ENCODE assay signal across 1 cellular context in genomic region chr16:14475370-14476139, GRCh38.
TF ChIP-seq lines count a peak whose summit lies in the region.

No MANE protein-coding gene starts in this region.

TF ChIP-seq in HepG2, 621 proteins besides CTCF, POLR2A, EP300 and RAD21 (continued from another document and continues in another):
- TF ChIP-seq ZBTB40 (IDR thresholded peaks at IDR 0.05) (no peak), ZBTB40 (CRISPR knock-in tag; IDR thresholded peaks at IDR 0.05) (no peak; the same call in 1 of the 2 replicates), EHMT2 (IDR thresholded peaks at IDR 0.05; ENCODE audit: borderline replicate concordance, low read depth, low read length) (no peak), NBN (conservative IDR thresholded peaks at IDR 0.05) (no peak), ZNF720 (CRISPR knock-in tag; IDR thresholded peaks at IDR 0.05) (no peak), ZNF101 (CRISPR knock-in tag; IDR thresholded peaks at IDR 0.05; ENCODE audit: borderline replicate concordance, low read depth) (no peak), KDM5B (CRISPR knock-in tag; IDR thresholded peaks at IDR 0.05; ENCODE audit: borderline replicate concordance) (no peak), SOX6 (IDR thresholded peaks at IDR 0.05) (no peak), SOX6 (CRISPR knock-in tag; IDR thresholded peaks at IDR 0.05) (peak; percentile 36; the same call in 1 of the 2 replicates), MED1 (CRISPR knock-in tag; IDR thresholded peaks at IDR 0.05) (peak; percentile 57; the same call in 1 of the 2 replicates), SMARCC2 (IDR thresholded peaks at IDR 0.05) (no peak), ZNF629 (CRISPR knock-in tag; conservative IDR thresholded peaks at IDR 0.05) (no peak), RBAK (CRISPR knock-in tag; IDR thresholded peaks at IDR 0.05) (no peak), ZNF703 (CRISPR knock-in tag; IDR thresholded peaks at IDR 0.05; ENCODE audit: borderline replicate concordance) (no peak), FOSL2 (CRISPR knock-in tag; IDR thresholded peaks at IDR 0.05) (peak; percentile 95), ZNF891 (CRISPR knock-in tag; IDR thresholded peaks at IDR 0.05) (no peak), SNAPC4 (CRISPR knock-in tag; IDR thresholded peaks at IDR 0.05) (no peak), ZKSCAN1 (IDR thresholded peaks at IDR 0.05; ENCODE audit: low read length) (no peak), EZH2 (conservative IDR thresholded peaks at IDR 0.05; ENCODE audit: low read depth, low read length) (no peak), FOXK2 (IDR thresholded peaks at IDR 0.05) (0 out of 2 replicates have a peak, but pooled peaks have one; percentile 64), NFATC3 (CRISPR knock-in tag; IDR thresholded peaks at IDR 0.05) (no peak), ZBTB2 (CRISPR knock-in tag; IDR thresholded peaks at IDR 0.05; ENCODE audit: low read depth) (no peak), NFKB2 (CRISPR knock-in tag; IDR thresholded peaks at IDR 0.05; ENCODE audit: borderline replicate concordance) (no peak), ZEB1 (IDR thresholded peaks at IDR 0.05; ENCODE audit: insufficient replicate concordance, low read depth) (no peak), DNMT3B (CRISPR knock-in tag; conservative IDR thresholded peaks at IDR 0.05) (no peak; the same call in 1 of the 2 replicates), SMYD3 (CRISPR knock-in tag; IDR thresholded peaks at IDR 0.05) (peak; percentile 89; the same call in 1 of the 2 replicates), PBX2 (CRISPR knock-in tag; IDR thresholded peaks at IDR 0.05) (no peak), SP4 (CRISPR knock-in tag; IDR thresholded peaks at IDR 0.05) (no peak), TARDBP (CRISPR knock-in tag; IDR thresholded peaks at IDR 0.05) (peak; percentile 47; the same call in 1 of the 2 replicates), PLSCR1 (CRISPR knock-in tag; IDR thresholded peaks at IDR 0.05; ENCODE audit: borderline replicate concordance) (no peak), TP53 (CRISPR knock-in tag; conservative IDR thresholded peaks at IDR 0.05) (no peak), KLF15 (CRISPR knock-in tag; IDR thresholded peaks at IDR 0.05; ENCODE audit: borderline replicate concordance) (no peak), ZNF382 (CRISPR knock-in tag; IDR thresholded peaks at IDR 0.05; ENCODE audit: borderline replicate concordance) (no peak), TRIM22 (IDR thresholded peaks at IDR 0.05) (no peak), GLI4 (CRISPR knock-in tag; IDR thresholded peaks at IDR 0.05; ENCODE audit: borderline replicate concordance) (no peak), ARNT (IDR thresholded peaks at IDR 0.05) (no peak), ZMYM4 (CRISPR knock-in tag; IDR thresholded peaks at IDR 0.05) (peak; percentile 32; the same call in 1 of the 2 replicates), POGK (CRISPR knock-in tag; conservative IDR thresholded peaks at IDR 0.05) (no peak), TOPORS (CRISPR knock-in tag; IDR thresholded peaks at IDR 0.05) (no peak), IKZF4 (CRISPR knock-in tag; IDR thresholded peaks at IDR 0.05; ENCODE audit: borderline replicate concordance, low read depth, not compliant biosample characterization) (no peak), ZBTB7B (CRISPR knock-in tag; IDR thresholded peaks at IDR 0.05) (peak; percentile 60; the same call in 1 of the 2 replicates), ZSCAN29 (CRISPR knock-in tag; conservative IDR thresholded peaks at IDR 0.05) (no peak), TEAD2 (CRISPR knock-in tag; IDR thresholded peaks at IDR 0.05) (no peak), NCOA1 (CRISPR knock-in tag; IDR thresholded peaks at IDR 0.05) (no peak), HES4 (CRISPR knock-in tag; IDR thresholded peaks at IDR 0.05; ENCODE audit: borderline replicate concordance) (no peak), CBFB (CRISPR knock-in tag; IDR thresholded peaks at IDR 0.05) (no peak), ZKSCAN8 (CRISPR knock-in tag; IDR thresholded peaks at IDR 0.05; ENCODE audit: borderline replicate concordance) (peak; percentile 87; the same call in 1 of the 2 replicates), HNRNPUL1 (IDR thresholded peaks at IDR 0.05; ENCODE audit: low read depth, low read length) (no peak), FOXJ3 (CRISPR knock-in tag; IDR thresholded peaks at IDR 0.05; ENCODE audit: borderline replicate concordance) (no peak), ZNF207 (IDR thresholded peaks at IDR 0.05; ENCODE audit: borderline replicate concordance) (no peak)
